ENCODE assay signal across 19 cellular contexts in genomic region chr10:106182542-106182941, GRCh38.
DNase-seq lines count a peak whose midpoint lies in the region; ATAC-seq, FAIRE-seq and TF ChIP-seq lines count a peak whose summit lies in the region.
"Had no signal": no experiment of that assay in that cellular context is flagged by ENCODE, and none has a peak within 500 bp of the region (broad histone marks: within the 10 kb centered on the region; RNA-seq: fewer than 3 reads in every experiment).

No MANE protein-coding gene starts in this region.

- TF ChIP-seq RAD21 in HepG2 (CRISPR knock-in tag; IDR thresholded peaks at IDR 0.05), result no peak

- ATAC-seq in right lobe of liver (no peak), HepG2 (no peak)
- ATAC-seq: A549 had no signal

- H3K36me3 Mint-ChIP-seq in CD8-positive, alpha-beta memory T cell, result no peaks in the 10 kb centered on the region
- H3K36me3 Mint-ChIP-seq: CD14-positive monocyte had no signal

- H3K27ac Mint-ChIP-seq in CD8-positive, alpha-beta memory T cell, result no peak overlapping the region
- H3K27ac Mint-ChIP-seq: B cell, CD14-positive monocyte had no signal

- no peak overlapping the region for H3K9ac ChIP-seq in HepG2 (ENCODE audit: insufficient read depth, low read depth, low read length)

- BruUV-seq in HepG2 (replicated peaks; lab: Mats Ljungman, UMichigan), result no TSS peak

- no peak for FAIRE-seq in HepG2 (lab: Jason Lieb, UNC)
- FAIRE-seq: A549 had no signal

- POLR2A ChIA-PET in HepG2 (lab: Yijun Ruan, JAX), result no interaction called here
- POLR2A ChIA-PET in CD8-positive, alpha-beta memory T cell (lab: Charles Lee), result no interaction called here

- no peaks in the 10 kb centered on the region for H3K27me3 Mint-ChIP-seq in CD8-positive, alpha-beta memory T cell
- H3K27me3 Mint-ChIP-seq: B cell had no signal

- DNase-seq in right lobe of liver (peak in 2 of 3 donors; percentile 46 to 47), HepG2 (ENCODE audit: low spot score) (no peak), epithelial cell of esophagus (ENCODE audit: low read depth) (peak; percentile 30), renal cortical epithelial cell (ENCODE audit: low read depth) (peak; percentile 35), H4 (ENCODE audit: low spot score) (no peak), HUDEP-2 (lab: John Stamatoyannopoulos, UW; ENCODE audit: unreplicated experiment in 76 of 76) (no peak)
- DNase-seq in CD8-positive, alpha-beta memory T cell, result no peak
- DNase-seq: DMS79, KG1, NCI-H1092 treated with DMSO at 0.1 percent for 48 hours, NCI-H1436 treated with DMSO at 0.1 percent for 48 hours, NCI-H1930, NCI-H774, SHP77 had no signal

- H2AFZ ChIP-seq in HepG2 (ENCODE audit: low read length), result no peak overlapping the region

- H3K27ac ChIP-seq in right lobe of liver (no peak overlapping the region), HepG2 (ENCODE audit: extremely low read length, insufficient read depth, low read length) (no peak overlapping the region)
- H3K27ac ChIP-seq in CD8-positive, alpha-beta memory T cell (ENCODE audit: low read depth, low read length), result no peak overlapping the region
- H3K27ac ChIP-seq: A549, HL-60 had no signal

- CTCF ChIA-PET in HepG2 (lab: Yijun Ruan, JAX; ENCODE audit: low intra/inter-chr PET ratio, low total read pairs), result no interaction called here
- CTCF ChIA-PET in CD8-positive, alpha-beta memory T cell (lab: Charles Lee), result no interaction called here

- H4K20me1 ChIP-seq in HepG2 (ENCODE audit: insufficient read depth, low read length), result no peaks in the 10 kb centered on the region

- TF ChIP-seq CTCF in right lobe of liver (IDR thresholded peaks at IDR 0.05), result no peak
- TF ChIP-seq CTCF in HepG2 (CRISPR knock-in tag; IDR thresholded peaks at IDR 0.05), result no peak
- no peak for TF ChIP-seq CTCF in epithelial cell of esophagus (IDR thresholded peaks at IDR 0.05; ENCODE audit: insufficient read depth, low read depth, low read length, missing control alignments)

- no peaks in the 10 kb centered on the region for H3K4me1 ChIP-seq in right lobe of liver
- no peaks in the 10 kb centered on the region for H3K4me1 ChIP-seq in HepG2 (ENCODE audit: insufficient read depth, low read length)
- no peaks in the 10 kb centered on the region for H3K4me1 ChIP-seq in CD8-positive, alpha-beta memory T cell (ENCODE audit: insufficient read depth, low read length)
- H3K4me1 ChIP-seq: A549, HAP-1 had no signal

- no peaks in the 10 kb centered on the region for H3K36me3 ChIP-seq in right lobe of liver
- no peaks in the 10 kb centered on the region for H3K36me3 ChIP-seq in HepG2 (replicated peaks in 1 of 2; ENCODE audit: control insufficient read depth in 1 of 2, insufficient read depth in 2 of 2, low read length in 2 of 2)
- H3K36me3 ChIP-seq in CD8-positive, alpha-beta memory T cell (ENCODE audit: insufficient read depth, low read length), result no peaks in the 10 kb centered on the region
- H3K36me3 ChIP-seq: HAP-1 had no signal

- H3K4me3 Mint-ChIP-seq in CD8-positive, alpha-beta memory T cell, result no peak overlapping the region
- H3K4me3 Mint-ChIP-seq: B cell, CD14-positive monocyte had no signal

- intact Hi-C loops in right lobe of liver (cut with DNase I), result no loop called here
- intact Hi-C loops in HepG2 (cut with micrococcal nuclease; ENCODE audit: unreplicated experiment), result no loop called here

- TF ChIP-seq POLR2A in right lobe of liver (IDR thresholded peaks at IDR 0.05) (no peak), HepG2 (IDR thresholded peaks at IDR 0.05; ENCODE audit: insufficient read depth in 1 of 2, low read depth in 2 of 2, low read length in 2 of 2) (no peak)

- H3K4me2 ChIP-seq in HepG2 (ENCODE audit: low read depth, low read length), result no peak overlapping the region
- H3K4me2 ChIP-seq: A549 had no signal

- no peaks in the 10 kb centered on the region for H3K79me2 ChIP-seq in HepG2 (ENCODE audit: insufficient read depth, low read length)

- no peaks in the 10 kb centered on the region for H3K4me1 Mint-ChIP-seq in CD8-positive, alpha-beta memory T cell
- H3K4me1 Mint-ChIP-seq: B cell, CD14-positive monocyte had no signal

- H3K4me3 ChIP-seq in right lobe of liver (no peak overlapping the region), HepG2 (replicated peaks in 1 of 3; ENCODE audit: insufficient read depth in 1 of 3, low read depth in 2 of 3, low read length in 3 of 3) (no peak overlapping the region), epithelial cell of esophagus (ENCODE audit: low read length) (no peak overlapping the region)
- no peak overlapping the region for H3K4me3 ChIP-seq in CD8-positive, alpha-beta memory T cell (ENCODE audit: low read length)
- H3K4me3 ChIP-seq: A549, HAP-1 had no signal

- peaks cover 0 to 31% (median 11%) of the 10 kb centered on the region in 5 donors for H3K9me3 Mint-ChIP-seq in CD8-positive, alpha-beta memory T cell

- TF ChIP-seq EP300 in HepG2 (IDR thresholded peaks at IDR 0.05; ENCODE audit: low read depth in 2 of 2, low read length in 2 of 2) (no peak), HepG2 (CRISPR knock-in tag; IDR thresholded peaks at IDR 0.05; ENCODE audit: borderline replicate concordance) (no peak)

- no peaks in the 10 kb centered on the region for H3K27me3 ChIP-seq in right lobe of liver
- H3K27me3 ChIP-seq in HepG2 (ENCODE audit: control insufficient read depth in 1 of 2, insufficient read depth in 2 of 2, low read length in 2 of 2), result no peaks in the 10 kb centered on the region
- no peaks in the 10 kb centered on the region for H3K27me3 ChIP-seq in CD8-positive, alpha-beta memory T cell (ENCODE audit: insufficient read depth, low read length, poor library complexity, severe bottlenecking)

- in situ Hi-C loops in HepG2 (cut with HindIII; ENCODE audit: extremely low pct_ligation_motif_present, low pct_unique_long_range_greater_than_20kb), result no loop called here

- no peaks in the 10 kb centered on the region for H3K9me3 ChIP-seq in right lobe of liver
- H3K9me3 ChIP-seq in HepG2 (ENCODE audit: low read length), result no peaks in the 10 kb centered on the region
- H3K9me3 ChIP-seq in CD8-positive, alpha-beta memory T cell (ENCODE audit: low read length), result no peaks in the 10 kb centered on the region
- H3K9me3 ChIP-seq: A549, HAP-1 had no signal

TF ChIP-seq in HepG2, 621 proteins besides CTCF, POLR2A, EP300 and RAD21:
- TF ChIP-seq GZF1 (CRISPR knock-in tag; IDR thresholded peaks at IDR 0.05), result no peak
- no peak for TF ChIP-seq ZNF451 (CRISPR knock-in tag; IDR thresholded peaks at IDR 0.05)
- TF ChIP-seq XRCC5 (optimal IDR thresholded peaks at IDR 0.05; ENCODE audit: low read length), result no peak
- TF ChIP-seq BORCS8-MEF2B (CRISPR knock-in tag; IDR thresholded peaks at IDR 0.05), result no peak
- no peak for TF ChIP-seq ZNF775 (CRISPR knock-in tag; IDR thresholded peaks at IDR 0.05; ENCODE audit: borderline replicate concordance)
- no peak for TF ChIP-seq ZNF570 (CRISPR knock-in tag; IDR thresholded peaks at IDR 0.05; ENCODE audit: borderline replicate concordance)
- no peak for TF ChIP-seq HNF4G (IDR thresholded peaks at IDR 0.05; ENCODE audit: borderline replicate concordance, low read depth, low read length)
- no peak for TF ChIP-seq HNF4G (CRISPR knock-in tag; IDR thresholded peaks at IDR 0.05; ENCODE audit: borderline replicate concordance, low read depth)
- no peak for TF ChIP-seq ZFYVE20 (CRISPR knock-in tag; IDR thresholded peaks at IDR 0.05; ENCODE audit: borderline replicate concordance, low read depth)
- no peak for TF ChIP-seq ZMYM4 (CRISPR knock-in tag; IDR thresholded peaks at IDR 0.05)
- no peak for TF ChIP-seq PITX1 (CRISPR knock-in tag; IDR thresholded peaks at IDR 0.05)
- no peak for TF ChIP-seq ATAD3A (CRISPR knock-in tag; IDR thresholded peaks at IDR 0.05)

Comparison
In these comparisons a context has a peak if more than half of its experiments do, and no peak if none do; other contexts are left out.
1. DNase-seq: peak in right lobe of liver (2 of 3), epithelial cell of esophagus (single experiment) and renal cortical epithelial cell (single experiment); none in HepG2 (single experiment), H4 (single experiment), HUDEP-2 (0 of 76) and CD8-positive, alpha-beta memory T cell (0 of 5).